In the genomic region with DNA sequence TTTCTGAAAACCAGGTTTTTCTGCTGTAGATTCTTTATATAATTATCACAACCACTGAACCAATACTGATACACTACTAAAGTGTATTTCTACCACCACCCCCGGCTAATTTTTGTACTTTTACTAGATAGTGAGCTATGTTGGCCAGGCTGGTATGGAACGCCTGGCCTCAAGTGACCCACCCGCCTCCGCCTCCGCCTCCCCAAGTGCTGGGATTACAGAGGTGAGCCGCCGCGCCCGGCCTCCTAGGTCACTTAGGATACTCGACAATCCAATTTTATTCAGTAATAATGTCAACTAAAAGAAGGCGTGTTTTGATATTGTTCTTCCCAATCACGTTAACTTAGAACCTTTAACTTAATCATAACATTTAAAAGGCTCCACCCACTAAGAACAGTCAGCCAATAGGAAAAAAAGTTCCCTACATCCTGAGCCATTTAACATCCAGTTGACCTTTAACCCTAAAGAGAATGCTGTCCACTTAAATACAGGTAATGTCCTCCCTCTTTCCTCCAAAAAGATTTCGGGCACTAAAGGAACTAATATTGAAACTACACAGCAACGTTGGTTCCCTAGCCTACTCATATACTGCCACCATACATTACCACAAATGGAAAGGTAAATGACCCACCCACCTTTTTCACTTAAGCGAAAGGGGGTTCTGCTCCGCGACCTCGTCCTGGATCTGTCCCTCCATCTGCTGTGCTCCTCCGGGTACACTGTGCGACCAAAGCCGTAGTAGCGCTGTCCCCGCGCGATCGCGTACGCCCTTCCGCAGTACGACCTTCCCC, we compare ENCODE assay signal across 8 cellular contexts. TPM values are rescaled to one million over a fixed set of nuclear protein-coding genes. Genes with fewer than 3 reads are reported as not detected.
DNase-seq lines count a peak whose midpoint lies in the region; ATAC-seq and TF ChIP-seq lines count a peak whose summit lies in the region.

No MANE protein-coding gene starts in this region.

- peak overlapping the region; percentile 76 for H3K4ac ChIP-seq in IMR-90 (ENCODE audit: low read depth, low read length)

- H3K4me1 Mint-ChIP-seq in activated naive CD8-positive, alpha-beta T cell treated with anti-CD3 and anti-CD28 coated beads, Interleukin-2, amount 10 ng/mL, durations not matched to agents 7 days and 5 days, result peaks cover 40% of the 10 kb centered on the region

- no peaks in the 10 kb centered on the region for H3K9me1 ChIP-seq in IMR-90 (ENCODE audit: insufficient read depth, low read length)

- H2BK20ac ChIP-seq in IMR-90 (ENCODE audit: low read depth, low read length), result no peak overlapping the region

- peak overlapping the region; percentile 97 for H3K9ac ChIP-seq in IMR-90 (ENCODE audit: low read depth, low read length)
- peak overlapping the region; percentile 56 for H3K9ac ChIP-seq in iPS-18a (ENCODE audit: low read length)

- peak overlapping the region; percentile 100 for H2AK9ac ChIP-seq in IMR-90 (replicated peaks; ENCODE audit: low read depth, low read length, poor library complexity)

- H3K56ac ChIP-seq in IMR-90 (ENCODE audit: extremely low read depth, insufficient read depth, low read length), result 0 out of 2 replicates have a peak overlapping the region, but pooled peaks have one; percentile 29

- CTCF ChIA-PET in IMR-90 (lab: Yijun Ruan, JAX), result no interaction called here

- H3K79me1 ChIP-seq in IMR-90 (ENCODE audit: low read depth in 1 of 2, low read length in 2 of 2), result peaks cover 9 to 38% of the 10 kb centered on the region in 2 experiments

- peaks cover 57% of the 10 kb centered on the region for H3K36me3 ChIP-seq in DOHH2 (ENCODE audit: control insufficient read depth, low read length)
- H3K36me3 ChIP-seq in IMR-90 (ENCODE audit: control insufficient read depth, insufficient read depth, low read length), result peaks cover 21% of the 10 kb centered on the region
- H3K36me3 ChIP-seq in iPS-18a (ENCODE audit: control insufficient read depth, low read depth, low read length), result peaks cover 39% of the 10 kb centered on the region
- peaks cover 0 to 57% (median 50%) of the 10 kb centered on the region in 6 donors for H3K36me3 ChIP-seq in spleen

- peak overlapping the region; percentile 58 for H2BK5ac ChIP-seq in IMR-90 (ENCODE audit: low read depth, low read length, poor library complexity, severe bottlenecking)

- no peak overlapping the region for H2BK15ac ChIP-seq in IMR-90 (ENCODE audit: low read depth, low read length)

- H3K4me2 ChIP-seq in DOHH2 (ENCODE audit: low read length) (peak overlapping the region; percentile 67), IMR-90 (ENCODE audit: low read depth, low read length) (peak overlapping the region; percentile 96)

- H4K8ac ChIP-seq in IMR-90 (ENCODE audit: low read depth in 2 of 2, low read length in 2 of 2), result no peak overlapping the region; a peak in 1 of 4 replicates

- TF ChIP-seq CTCF in DOHH2 (IDR thresholded peaks at IDR 0.05; ENCODE audit: low read depth, low read length, poor library complexity, severe bottlenecking), result no peak
- no peak for TF ChIP-seq CTCF in IMR-90 (conservative IDR thresholded peaks at IDR 0.05; ENCODE audit: low read depth, low read length)
- TF ChIP-seq CTCF in spleen (IDR thresholded peaks at IDR 0.05 in 8 of 11, conservative IDR thresholded peaks at IDR 0.05 in 3 of 11), result no peak

- H3K9me3 Mint-ChIP-seq in activated naive CD8-positive, alpha-beta T cell treated with anti-CD3 and anti-CD28 coated beads, Interleukin-2, amount 10 ng/mL, durations not matched to agents 7 days and 5 days, result no peaks in the 10 kb centered on the region

- peaks cover 28% of the 10 kb centered on the region for H3F3A ChIP-seq in DOHH2 (ENCODE audit: control insufficient read depth, insufficient read depth)

- H4K91ac ChIP-seq in IMR-90 (ENCODE audit: insufficient read depth, low read depth, low read length), result peak overlapping the region; percentile 39; the same call in 1 of the 2 replicates

- H2AFZ ChIP-seq in IMR-90 (replicated peaks; ENCODE audit: low read length, poor library complexity), result peak overlapping the region; percentile 87

- peaks cover 35% of the 10 kb centered on the region for H3K36me3 Mint-ChIP-seq in activated naive CD8-positive, alpha-beta T cell treated with anti-CD3 and anti-CD28 coated beads, Interleukin-2, amount 10 ng/mL, durations not matched to agents 7 days and 5 days

- 0% methylated on average over 16 of the region's 30 CpGs; no CpG with 5 or more reads in 1 of the 2 experiments for WGBS in IMR-90 (ENCODE audit: extremely low coverage in 2 of 2, insufficient read length in 1 of 2), 2 experiments
- WGBS in spleen, 5 donors, result 23 to 37% (median 29%) methylated on average over 22 to 30 of the region's 30 CpGs

- H3K23ac ChIP-seq in IMR-90 (ENCODE audit: low read depth, low read length), result peak overlapping the region; percentile 89

- H2AK5ac ChIP-seq in IMR-90 (ENCODE audit: low read depth, low read length), result peak overlapping the region; percentile 85; the same call in 1 of the 2 replicates

- BruUV-seq in IMR-90 (replicated peaks; lab: Mats Ljungman, UMichigan), result no TSS peak

- in situ Hi-C loops in IMR-90 (cut with MboI; ENCODE audit: low sequenced_read_pairs), result loop anchor here (25.0 kb wide), 1 partner anchor 566 kb away; the partner anchor contains the start of genes MTFR1L and SELENON

- H3K27ac Mint-ChIP-seq in activated naive CD8-positive, alpha-beta T cell treated with anti-CD3 and anti-CD28 coated beads, Interleukin-2, amount 10 ng/mL, durations not matched to agents 7 days and 5 days, result peak overlapping the region; percentile 99

- H4K5ac ChIP-seq in IMR-90 (ENCODE audit: low read depth, low read length), result no peak overlapping the region

- H3K4me1 ChIP-seq in DOHH2 (ENCODE audit: control insufficient read depth, low read length) (peaks cover 35% of the 10 kb centered on the region), IMR-90 (ENCODE audit: control insufficient read depth, insufficient read depth, low read length) (no peaks in the 10 kb centered on the region), iPS-18a (ENCODE audit: control insufficient read depth, low read depth, low read length) (peaks cover 6% of the 10 kb centered on the region), spleen (peaks cover 27 to 68% (median 56%) of the 10 kb centered on the region in 6 donors)

- no peaks in the 10 kb centered on the region for H3K9me2 ChIP-seq in DOHH2 (replicated peaks; ENCODE audit: control insufficient read depth, low read length)

- ATAC-seq in IMR-90 (ENCODE audit: low read depth) (no peak), GM21825 (IDR thresholded peaks at IDR 0.05; ENCODE audit: unreplicated experiment) (no peak)
- peak; percentile 12 for ATAC-seq in activated naive CD8-positive, alpha-beta T cell treated with anti-CD3 and anti-CD28 coated beads, Interleukin-2, amount 10 ng/mL, durations not matched to agents 7 days and 5 days (ENCODE audit: low read depth)

- H3K79me2 ChIP-seq in DOHH2 (ENCODE audit: control insufficient read depth, low read length), result peaks cover 50% of the 10 kb centered on the region

- POLR2A ChIA-PET in IMR-90 (lab: Charles Lee; ENCODE audit: unreplicated experiment), result no interaction called here
- POLR2A ChIA-PET in activated naive CD8-positive, alpha-beta T cell treated with anti-CD3 and anti-CD28 coated beads, Interleukin-2, amount 10 ng/mL, durations not matched to agents 7 days and 5 days (lab: Charles Lee), result interaction anchor here (0.5 to 4.2 kb wide), 7 partner anchors 10 to 1244 kb away, joined by 3 to 82 read pairs (median 8); partner anchors contain the start of genes MACO1, MTFR1L and SYF2

- H3K9me3 ChIP-seq in DOHH2 (ENCODE audit: control insufficient read depth, insufficient read depth, low read length) (no peaks in the 10 kb centered on the region), IMR-90 (ENCODE audit: control insufficient read depth, insufficient read depth, low read length) (no peaks in the 10 kb centered on the region), iPS-18a (ENCODE audit: control insufficient read depth, low read depth, low read length) (no peaks in the 10 kb centered on the region), spleen (no peaks in the 10 kb centered on the region)

- peak overlapping the region; percentile 90 for H3K4me3 Mint-ChIP-seq in activated naive CD8-positive, alpha-beta T cell treated with anti-CD3 and anti-CD28 coated beads, Interleukin-2, amount 10 ng/mL, durations not matched to agents 7 days and 5 days

- H4K20me1 ChIP-seq in DOHH2 (ENCODE audit: control insufficient read depth, insufficient read depth, low read depth, low read length), result peaks cover 11% of the 10 kb centered on the region
- peaks cover 34% of the 10 kb centered on the region for H4K20me1 ChIP-seq in IMR-90 (ENCODE audit: insufficient read depth, low read length)

- no peak for TF ChIP-seq POLR2A in IMR-90 (IDR thresholded peaks at IDR 0.05; ENCODE audit: low read depth, low read length)
- TF ChIP-seq POLR2A in spleen (IDR thresholded peaks at IDR 0.05), result no peak

- intact Hi-C loops in IMR-90 (cut with micrococcal nuclease), result loop anchor here (5.0 to 10.0 kb wide), 2 partner anchors 96 to 569 kb away; partner anchors contain the start of gene MTFR1L
- intact Hi-C loops in spleen (cut with DNase I; ENCODE audit: low total_unique reads), result no loop called here

- peak; percentile 33 for DNase-seq in IMR-90
- no peak for DNase-seq in activated naive CD8-positive, alpha-beta T cell treated with anti-CD3 and anti-CD28 coated beads, Interleukin-2, amount 10 ng/mL, durations not matched to agents 7 days and 5 days
- DNase-seq in spleen, result peak; percentile 81
- DNase-seq in DMS79 (lab: John Stamatoyannopoulos, UW), result no peak
- DNase-seq in activated CD4-positive, CD25-positive, alpha-beta regulatory T cell (lab: John Stamatoyannopoulos, UW), result no peak

- no peak for TF ChIP-seq RAD21 in IMR-90 (IDR thresholded peaks at IDR 0.05; ENCODE audit: low read length)

- dilution Hi-C loops in IMR-90 (cut with HindIII; ENCODE audit: low sequenced_read_pairs, unreplicated experiment), result no loop called here

- H3K27me3 ChIP-seq in DOHH2 (ENCODE audit: control insufficient read depth, low read length) (no peaks in the 10 kb centered on the region), IMR-90 (ENCODE audit: control insufficient read depth, insufficient read depth, low read length) (no peaks in the 10 kb centered on the region), iPS-18a (ENCODE audit: control insufficient read depth, insufficient read depth, low read length) (no peaks in the 10 kb centered on the region), spleen (replicated peaks in 1 of 7) (no peaks in the 10 kb centered on the region)

- no peak overlapping the region for H2BK120ac ChIP-seq in IMR-90 (ENCODE audit: low read depth, low read length)

- H3K27ac ChIP-seq in DOHH2 (ENCODE audit: low read depth, low read length) (peak overlapping the region; percentile 86), IMR-90 (ENCODE audit: insufficient read depth, low read length) (peak overlapping the region; percentile 93), iPS-18a (ENCODE audit: low read length) (no peak overlapping the region), spleen (peak overlapping the region; percentile 97 to 100 (median 100))

- peak overlapping the region; percentile 90 for H3K14ac ChIP-seq in IMR-90 (replicated peaks; ENCODE audit: low read depth, low read length)

- H3K27me3 Mint-ChIP-seq in activated naive CD8-positive, alpha-beta T cell treated with anti-CD3 and anti-CD28 coated beads, Interleukin-2, amount 10 ng/mL, durations not matched to agents 7 days and 5 days, result no peaks in the 10 kb centered on the region

- no peak overlapping the region for H3K18ac ChIP-seq in IMR-90 (ENCODE audit: low read depth, low read length)

- H3K4me3 ChIP-seq in DOHH2 (ENCODE audit: low read length), result peak overlapping the region; percentile 87
- H3K4me3 ChIP-seq in IMR-90 (ENCODE audit: insufficient read depth, low read depth, low read length), result peak overlapping the region; percentile 75
- peak overlapping the region; percentile 71 for H3K4me3 ChIP-seq in iPS-18a (ENCODE audit: low read length)
- H3K4me3 ChIP-seq in spleen, result peak overlapping the region; percentile 69 to 100 (median 90)

RNA-seq across cellular contexts. Expression of gene RSRP1, which starts 1.2 kb away (rescaled TPM):
- total RNA-seq in IMR-90 (2012; rRNA removed) (71.0 and 73.9 TPM in 2 replicates), spleen (100 to 1,000 TPM; 159 to 394 (median 208) TPM)
- polyA plus RNA-seq in IMR-90 (2012; rRNA removed) (41.5 and 71.0 TPM in 2 replicates), spleen (100 to 1,000 TPM; 180 to 249 (median 247) TPM)
- polyA plus RNA-seq in IMR-90 (2012; cell fraction: cytosol; rRNA removed), result 11.6 and 22.6 TPM in 2 replicates
- 417 and 584 TPM in 2 replicates for polyA plus RNA-seq in IMR-90 (2012; cell fraction: nucleus; rRNA removed; ENCODE audit: low replicate concordance)
- 100 to 1,000 TPM; 292 to 305 TPM for total RNA-seq in activated naive CD8-positive, alpha-beta T cell treated with anti-CD3 and anti-CD28 coated beads, Interleukin-2, amount 10 ng/mL, durations not matched to agents 7 days and 5 days

RNA-seq across cellular contexts. Expression of gene SYF2, which starts 13.7 kb away (rescaled TPM):
- total RNA-seq in IMR-90 (2012; rRNA removed) (8.6 and 22.2 TPM in 2 replicates), spleen (10 to 100 TPM; 38.1 to 69.3 (median 47.0) TPM)
- polyA plus RNA-seq in IMR-90 (2012; rRNA removed) (16.8 and 19.5 TPM in 2 replicates), spleen (10 to 100 TPM; 80.5 to 98.3 (median 93.2) TPM)
- polyA plus RNA-seq in IMR-90 (2012; cell fraction: cytosol; rRNA removed), result 1.9 and 2.6 TPM in 2 replicates
- polyA plus RNA-seq in IMR-90 (2012; cell fraction: nucleus; rRNA removed; ENCODE audit: low replicate concordance), result 0.99 and 6.8 TPM in 2 replicates
- total RNA-seq in activated naive CD8-positive, alpha-beta T cell treated with anti-CD3 and anti-CD28 coated beads, Interleukin-2, amount 10 ng/mL, durations not matched to agents 7 days and 5 days, result 10 to 100 TPM; 50.1 to 52.9 TPM

RNA-seq across cellular contexts. Expression of gene RHD, which starts 26.3 kb away (rescaled TPM):
- total RNA-seq in IMR-90 (2012; rRNA removed) (0.28 TPM in 1 of 2 replicates, not detected in the other), spleen (1 to 10 TPM in 4 of 7 donors, under 1 TPM in 1, not detected in 2; 0.34 to 3.9 (median 1.8) TPM)
- polyA plus RNA-seq in IMR-90 (2012; rRNA removed) (not detected in 2 replicates), spleen (under 1 TPM in 2 of 3 donors, not detected in 1; 0.03 to 0.10 TPM)
- 0.09 and 0.27 TPM in 2 replicates for polyA plus RNA-seq in IMR-90 (2012; cell fraction: cytosol; rRNA removed)
- polyA plus RNA-seq in IMR-90 (2012; cell fraction: nucleus; rRNA removed; ENCODE audit: low replicate concordance), result not detected in 2 replicates
- not detected for total RNA-seq in activated naive CD8-positive, alpha-beta T cell treated with anti-CD3 and anti-CD28 coated beads, Interleukin-2, amount 10 ng/mL, durations not matched to agents 7 days and 5 days

Comparison
In these comparisons a context has a peak if more than half of its experiments do, and no peak if none do; other contexts are left out.
1. DNase-seq: peak in IMR-90 (single experiment) and spleen (single experiment); none in activated naive CD8-positive, alpha-beta T cell treated with anti-CD3 and anti-CD28 coated beads, Interleukin-2, amount 10 ng/mL, durations not matched to agents 7 days and 5 days (single experiment), DMS79 (single experiment) and activated CD4-positive, CD25-positive, alpha-beta regulatory T cell (0 of 4).
2. Peak in every context shown above with its lines, with median percentiles within 50 percentile points of each other: H3K4me3 ChIP-seq.